In genomic region chr5:35061216-35061615, GRCh38 we compare ENCODE assay signal across 23 cellular contexts. TPM values are rescaled to one million over a fixed set of nuclear protein-coding genes. Genes with fewer than 3 reads are reported as not detected.
DNase-seq lines count a peak whose midpoint lies in the region; ATAC-seq and TF ChIP-seq lines count a peak whose summit lies in the region.
"Had no signal": no experiment of that assay in that cellular context is flagged by ENCODE, and none has a peak within 500 bp of the region (broad histone marks: within the 10 kb centered on the region; RNA-seq: fewer than 3 reads in every experiment).

No MANE protein-coding gene starts in this region.

- TF ChIP-seq CTCF in lower lobe of right lung (IDR thresholded peaks at IDR 0.05), result no peak
- no peak for TF ChIP-seq CTCF in CD4-positive, alpha-beta T cell (IDR thresholded peaks at IDR 0.05)

- no peaks in the 10 kb centered on the region for H3K36me3 ChIP-seq in lower lobe of right lung
- H3K36me3 ChIP-seq: left ventricle myocardium inferior, MG63, suprapubic skin had no signal

- no peak overlapping the region for H3K27ac Mint-ChIP-seq in CD4-positive, alpha-beta T cell
- H3K27ac Mint-ChIP-seq: activated naive CD8-positive, alpha-beta T cell; activated T-helper 2 cell treated with anti-CD3 and anti-CD28 coated beads, Interferon-gamma antibody, Interleukin-2, Interleukin-4, amounts not matched to agents 10 μg/mL and 5 μg/mL and 100 μg/mL, durations not matched to agents 14 hours and 24 hours and 36 hours had no signal

- CTCF ChIA-PET in CD4-positive, alpha-beta T cell (lab: Charles Lee), result no interaction called here

- H3K4me3 ChIP-seq in lower lobe of right lung, result no peak overlapping the region
- H3K4me3 ChIP-seq: K562, left ventricle myocardium inferior, MG63, skin epidermis, suprapubic skin had no signal

- no peak overlapping the region for H3K27ac ChIP-seq in lower lobe of right lung
- no peak overlapping the region for H3K27ac ChIP-seq in CD4-positive, alpha-beta T cell (ENCODE audit: low read depth, low read length)
- H3K27ac ChIP-seq: left ventricle myocardium inferior, skin epidermis, suprapubic skin had no signal

- peaks cover 18% of the 10 kb centered on the region for H3K27me3 Mint-ChIP-seq in CD4-positive, alpha-beta T cell

- H3K36me3 Mint-ChIP-seq in CD4-positive, alpha-beta T cell (ENCODE audit: low read depth), result no peaks in the 10 kb centered on the region
- H3K36me3 Mint-ChIP-seq: activated naive CD8-positive, alpha-beta T cell had no signal

- POLR2A ChIA-PET in CD4-positive, alpha-beta T cell (lab: Charles Lee), result no interaction called here

- no peaks in the 10 kb centered on the region for H3K4me1 Mint-ChIP-seq in CD4-positive, alpha-beta T cell (ENCODE audit: low read depth)

- no peak overlapping the region for H3K4me3 Mint-ChIP-seq in CD4-positive, alpha-beta T cell
- H3K4me3 Mint-ChIP-seq: activated naive CD8-positive, alpha-beta T cell had no signal

- intact Hi-C loops in lower lobe of right lung (cut with DNase I), result no loop called here
- intact Hi-C loops in CD4-positive, alpha-beta T cell (cut with DNase I, micrococcal nuclease), result no loop called here

- H3K9me3 ChIP-seq in lower lobe of right lung, result no peaks in the 10 kb centered on the region
- no peaks in the 10 kb centered on the region for H3K9me3 ChIP-seq in CD4-positive, alpha-beta T cell (ENCODE audit: control insufficient read depth, low read length)
- H3K9me3 ChIP-seq: left ventricle myocardium inferior, MG63, suprapubic skin had no signal

- ATAC-seq in lower lobe of right lung, result peak; percentile 35 to 51
- no peak for ATAC-seq in CD4-positive, alpha-beta T cell (ENCODE audit: poor library complexity)
- ATAC-seq: K562 had no signal

- no peaks in the 10 kb centered on the region for H3K4me1 ChIP-seq in lower lobe of right lung
- H3K4me1 ChIP-seq: left ventricle myocardium inferior had no signal

- H3K27me3 ChIP-seq in lower lobe of right lung (ENCODE audit: low read depth), result no peaks in the 10 kb centered on the region
- no peaks in the 10 kb centered on the region for H3K27me3 ChIP-seq in CD4-positive, alpha-beta T cell (ENCODE audit: control insufficient read depth, insufficient read depth, low read length)
- H3K27me3 ChIP-seq: MG63, suprapubic skin had no signal

- DNase-seq in HuH-7 (ENCODE audit: low spot score) (peak; percentile 42), fibroblast of peridontal ligament (ENCODE audit: extremely low read depth) (peak; percentile 25), lower lobe of right lung (no peak), GM19240 (ENCODE audit: insufficient read length, low spot score) (no peak), NCI-H2107 treated with DMSO at 0.1 percent for 48 hours (lab: John Stamatoyannopoulos, UW; ENCODE audit: unreplicated experiment) (no peak), DMS79 treated with DMSO at 0.1 percent for 48 hours (lab: John Stamatoyannopoulos, UW) (no peak)
- DNase-seq in CD4-positive, alpha-beta T cell, result no peak
- DNase-seq: activated CD4-positive, alpha-beta T cell treated with anti-CD3 and anti-CD28 coated beads, Interleukin-2, amount 50 U/mL, for 1 hour; effector CD4-positive, alpha-beta T cell; erythroblast; left ventricle myocardium inferior; MG63; NCI-H1417 treated with DMSO at 0.1 percent for 48 hours; NCI-H774; posterior cingulate gyrus; stimulated activated CD4-positive, alpha-beta T cell treated with anti-CD3 and anti-CD28 coated beads, Interleukin-1b, Interleukin-23, amount 100 ng/mL, for 48 hours had no signal

- H3K9me3 Mint-ChIP-seq in CD4-positive, alpha-beta T cell, result no peaks in the 10 kb centered on the region
- H3K9me3 Mint-ChIP-seq: activated T-helper 2 cell treated with anti-CD3 and anti-CD28 coated beads, Interferon-gamma antibody, Interleukin-2, Interleukin-4, amounts not matched to agents 10 μg/mL and 5 μg/mL and 100 μg/mL, durations not matched to agents 14 hours and 24 hours and 36 hours had no signal

RNA-seq across cellular contexts. Expression of gene AGXT2, which starts 13.5 kb away (rescaled TPM):
- not detected for total RNA-seq in lower lobe of right lung
- total RNA-seq in CD4-positive, alpha-beta T cell, result not detected
- total RNA-seq: activated T-helper 2 cell treated with anti-CD3 and anti-CD28 coated beads, Interferon-gamma antibody, Interleukin-2, Interleukin-4, amounts not matched to agents 10 μg/mL and 5 μg/mL and 100 μg/mL, durations not matched to agents 14 hours and 24 hours and 36 hours; chondrocyte; H1; K562; left ventricle myocardium inferior; suprapubic skin had no signal

Comparison
In these comparisons a context has a peak if more than half of its experiments do, and no peak if none do; other contexts are left out.
1. DNase-seq: peak in HuH-7 (single experiment) and fibroblast of peridontal ligament (single experiment); none in lower lobe of right lung (single experiment), GM19240 (single experiment), NCI-H2107 treated with DMSO at 0.1 percent for 48 hours (single experiment), DMS79 treated with DMSO at 0.1 percent for 48 hours (single experiment) and CD4-positive, alpha-beta T cell (0 of 10).